15 cellular contexts compared by ENCODE assay signal in genomic region chr3:143078883-143079282, GRCh38. TPM values are rescaled to one million over a fixed set of nuclear protein-coding genes. Genes with fewer than 3 reads are reported as not detected.
A peak's percentile ranks its signal among the peaks of the same experiment; 100 is the strongest.
DNase-seq lines count a peak whose midpoint lies in the region; ATAC-seq, FAIRE-seq and TF ChIP-seq lines count a peak whose summit lies in the region.
"Had no signal": no experiment of that assay in that cellular context is flagged by ENCODE, and none has a peak within 500 bp of the region (broad histone marks: within the 10 kb centered on the region; RNA-seq: fewer than 3 reads in every experiment).

No MANE protein-coding gene starts in this region.

- no peaks in the 10 kb centered on the region for H3K79me2 ChIP-seq in K562 (ENCODE audit: control insufficient read depth, insufficient read depth, low read length)

- peaks cover 23 to 32% of the 10 kb centered on the region in 2 experiments; a peak in 4 of 5 replicates for H3K4me1 ChIP-seq in K562 (replicated peaks in 1 of 2; ENCODE audit: control insufficient read depth in 2 of 2, insufficient read depth in 2 of 2, low read length in 2 of 2)
- H3K4me1 ChIP-seq: BE2C had no signal

- FAIRE-seq in HTR-8/SVneo (lab: Jason Lieb, UNC), result no peak
- FAIRE-seq in K562 (lab: Jason Lieb, UNC), result no peak

- no peak overlapping the region for H3K9ac ChIP-seq in K562 (ENCODE audit: insufficient read depth in 1 of 2, low read depth in 2 of 2, low read length in 2 of 2)

- H3K9me3 ChIP-seq in K562 (replicated peaks; ENCODE audit: control insufficient read depth, insufficient read depth, low read depth, low read length), result no peaks in the 10 kb centered on the region
- H3K9me3 ChIP-seq: BE2C had no signal

- peaks cover 36% of the 10 kb centered on the region for H3K4me1 Mint-ChIP-seq in glutamatergic neuron (ENCODE audit: low read depth, unreplicated experiment)
- H3K4me1 Mint-ChIP-seq in activated CD8-positive, alpha-beta T cell treated with anti-CD3 and anti-CD28 coated beads for 36 hours (ENCODE audit: low read depth), result peaks cover 7% of the 10 kb centered on the region

- no peak overlapping the region for H3K27ac ChIP-seq in K562 (ENCODE audit: extremely low read depth, low read depth, low read length)

- H3K4me2 ChIP-seq in K562 (ENCODE audit: insufficient read depth, low read length), result no peak overlapping the region

- WGBS in K562 (ENCODE audit: insufficient coverage, low coverage, missing lambda C conversion rate), result 72% methylated on average over 4 of the region's 4 CpGs

- H3K27me3 ChIP-seq in K562 (ENCODE audit: control insufficient read depth in 2 of 2, insufficient read depth in 2 of 2, low read length in 2 of 2), result no peaks in the 10 kb centered on the region
- H3K27me3 ChIP-seq: BE2C had no signal

- H3K9me1 ChIP-seq in K562 (ENCODE audit: control insufficient read depth, insufficient read depth, low read length), result no peaks in the 10 kb centered on the region

- no TSS peak for BruUV-seq in K562 (replicated peaks; lab: Mats Ljungman, UMichigan)

- TF ChIP-seq POLR2A in K562 (conservative IDR thresholded peaks at IDR 0.05), result no peak

- TF ChIP-seq RAD21 in K562 (CRISPR knock-in tag; conservative IDR thresholded peaks at IDR 0.05 in 1 of 2, IDR thresholded peaks at IDR 0.05 in 1 of 2), result no peak

- H3K36me3 ChIP-seq in K562 (ENCODE audit: control insufficient read depth, insufficient read depth, low read length), result no peaks in the 10 kb centered on the region
- H3K36me3 ChIP-seq: BE2C had no signal

- TF ChIP-seq CTCF in K562 (IDR thresholded peaks at IDR 0.05 in 2 of 3, conservative IDR thresholded peaks at IDR 0.05 in 1 of 3; ENCODE audit: insufficient read depth in 2 of 3, low read depth in 1 of 3, low read length in 3 of 3) (no peak), glutamatergic neuron (IDR thresholded peaks at IDR 0.05; ENCODE audit: partially characterized antibody, unreplicated experiment) (no peak)
- no peak for TF ChIP-seq CTCF in activated CD8-positive, alpha-beta T cell treated with anti-CD3 and anti-CD28 coated beads for 36 hours (IDR thresholded peaks at IDR 0.05)

- H3K9me3 Mint-ChIP-seq in glutamatergic neuron (ENCODE audit: unreplicated experiment), result peaks cover 3% of the 10 kb centered on the region
- no peaks in the 10 kb centered on the region for H3K9me3 Mint-ChIP-seq in activated CD8-positive, alpha-beta T cell treated with anti-CD3 and anti-CD28 coated beads for 36 hours
- H3K9me3 Mint-ChIP-seq: activated CD4-positive, alpha-beta memory T cell treated with anti-CD3 and anti-CD28 coated beads, Interleukin-2, amount 10 ng/mL, durations not matched to agents 7 days and 5 days had no signal

- H3K4me3 ChIP-seq in K562, result no peak overlapping the region

- TF ChIP-seq EP300 in K562 (IDR thresholded peaks at IDR 0.05; ENCODE audit: low read length), result no peak

- no peak for ATAC-seq in K562
- ATAC-seq in GM18861 (IDR thresholded peaks at IDR 0.05; ENCODE audit: unreplicated experiment), result no peak
- no peak for ATAC-seq in activated CD8-positive, alpha-beta T cell treated with anti-CD3 and anti-CD28 coated beads for 36 hours
- ATAC-seq: left lobe of liver had no signal

- H3K36me3 Mint-ChIP-seq in glutamatergic neuron (ENCODE audit: unreplicated experiment), result no peaks in the 10 kb centered on the region
- H3K36me3 Mint-ChIP-seq in activated CD8-positive, alpha-beta T cell treated with anti-CD3 and anti-CD28 coated beads for 36 hours (ENCODE audit: low read depth), result no peaks in the 10 kb centered on the region

- intact Hi-C loops in K562 (cut with micrococcal nuclease), result no loop called here
- intact Hi-C loops in activated CD8-positive, alpha-beta T cell treated with anti-CD3 and anti-CD28 coated beads for 36 hours (cut with micrococcal nuclease), result no loop called here

- POLR2A ChIA-PET in K562 (lab: Yijun Ruan, JAX), result no interaction called here
- POLR2A ChIA-PET in activated CD8-positive, alpha-beta T cell treated with anti-CD3 and anti-CD28 coated beads for 36 hours (lab: Charles Lee), result no interaction called here

- H3K4me3 Mint-ChIP-seq in glutamatergic neuron (ENCODE audit: unreplicated experiment), result no peak overlapping the region
- no peak overlapping the region for H3K4me3 Mint-ChIP-seq in activated CD8-positive, alpha-beta T cell treated with anti-CD3 and anti-CD28 coated beads for 36 hours
- H3K4me3 Mint-ChIP-seq: activated CD4-positive, alpha-beta memory T cell treated with anti-CD3 and anti-CD28 coated beads, Interleukin-2, amount 10 ng/mL, durations not matched to agents 7 days and 5 days had no signal

- in situ Hi-C loops in K562 (cut with MboI), result no loop called here

- H4K20me1 ChIP-seq in K562 (replicated peaks; ENCODE audit: control insufficient read depth, insufficient read depth, low read length), result no peaks in the 10 kb centered on the region

- CTCF ChIA-PET in K562 (lab: Yijun Ruan, JAX; ENCODE audit: low intra/inter-chr PET ratio), result no interaction called here
- CTCF ChIA-PET in activated CD8-positive, alpha-beta T cell treated with anti-CD3 and anti-CD28 coated beads for 36 hours (lab: Charles Lee), result interaction anchor here (1.1 kb wide), 1 partner anchor 9 kb away, joined by 3 read pairs; no protein-coding TSS in a partner anchor

- peak overlapping the region; percentile 28; the same call in 1 of the 2 replicates for H2AFZ ChIP-seq in K562 (ENCODE audit: low read depth, low read length)

- DNase-seq in AG08395 (ENCODE audit: low spot score) (peak; percentile 78), HTR-8/SVneo (ENCODE audit: insufficient read length, low spot score) (peak; percentile 10), K562 (ENCODE audit: extremely low read depth in 1 of 4, low spot score in 3 of 4) (no peak), glutamatergic neuron (no peak), mucosa of gallbladder (ENCODE audit: low spot score) (no peak), AML-193 (lab: John Stamatoyannopoulos, UW) (no peak)
- DNase-seq in activated CD8-positive, alpha-beta T cell treated with anti-CD3 and anti-CD28 coated beads for 36 hours, result no peak
- DNase-seq: activated CD4-positive, alpha-beta memory T cell treated with anti-CD3 and anti-CD28 coated beads, Interleukin-2, amount 10 ng/mL, durations not matched to agents 7 days and 5 days; BE2C; DMS 273 treated with DMSO at 0.1 percent for 48 hours; effector memory CD4-positive, alpha-beta T cell; NCI-H82; SHP77 had no signal

- peak overlapping the region; percentile 50 for H3K27ac Mint-ChIP-seq in glutamatergic neuron (ENCODE audit: unreplicated experiment)
- no peak overlapping the region for H3K27ac Mint-ChIP-seq in activated CD8-positive, alpha-beta T cell treated with anti-CD3 and anti-CD28 coated beads for 36 hours
- H3K27ac Mint-ChIP-seq: activated CD4-positive, alpha-beta memory T cell treated with anti-CD3 and anti-CD28 coated beads, Interleukin-2, amount 10 ng/mL, durations not matched to agents 7 days and 5 days had no signal

- no peaks in the 10 kb centered on the region for H3K27me3 Mint-ChIP-seq in glutamatergic neuron (ENCODE audit: unreplicated experiment)
- no peaks in the 10 kb centered on the region for H3K27me3 Mint-ChIP-seq in activated CD8-positive, alpha-beta T cell treated with anti-CD3 and anti-CD28 coated beads for 36 hours

TF ChIP-seq in K562, 482 proteins besides CTCF, POLR2A, EP300 and RAD21 (continues in another document):
- TF ChIP-seq RFX7 (CRISPR knock-in tag; IDR thresholded peaks at IDR 0.05) (no peak), HDAC1 (IDR thresholded peaks at IDR 0.05) (peak in 1 of 2 experiments; percentile 34; a peak in 1 of 4 replicates), ZNF280B (CRISPR knock-in tag; IDR thresholded peaks at IDR 0.05) (no peak), ZNF124 (CRISPR knock-in tag; IDR thresholded peaks at IDR 0.05) (no peak)

RNA-seq across cellular contexts. Expression of gene CHST2, which starts 40.7 kb away (rescaled TPM):
- total RNA-seq in K562 (2011; cell fraction: chromatin; rRNA removed; ENCODE audit: low replicate concordance), result 15.4 and 34.1 TPM in 2 replicates
- 40.4 and 52.0 TPM in 2 replicates for total RNA-seq in K562 (2011; cell fraction: nucleolus; rRNA removed)
- 27.5 and 32.1 TPM in 2 replicates for total RNA-seq in K562 (2011; cell fraction: nucleoplasm; rRNA removed)
- 27.3 and 28.5 TPM in 2 replicates for total RNA-seq in K562 (2014; rRNA removed)
- total RNA-seq in K562 (2014; rRNA removed; fragmentation: Illumina TruSeq; extraction: Trizol), result 10.6 and 10.7 TPM in 2 replicates
- 13.9 and 14.7 TPM in 2 replicates for total RNA-seq in K562 (2015; rRNA removed; fragmentation: Illumina TruSeq; extraction: Trizol)
- 55.1 and 60.3 TPM in 2 replicates for total RNA-seq in K562 (2021)
- 8.0 and 13.7 TPM in 2 replicates for polyA plus RNA-seq in K562 (2011; rRNA removed)
- 10.9 and 33.4 TPM in 2 replicates for polyA plus RNA-seq in K562 (2011; cell fraction: cytosol; rRNA removed)
- 19.2 and 52.4 TPM in 2 replicates for polyA plus RNA-seq in K562 (2011; cell fraction: nucleus; rRNA removed)
- polyA plus RNA-seq in K562 (2012), result 25.3 and 34.2 TPM in 2 replicates
- 16.5 and 19.2 TPM in 2 replicates for polyA plus RNA-seq in K562 (2014; fragmentation: Illumina TruSeq; extraction: Trizol)
- 1 to 10 TPM; 3.4 to 3.7 TPM for polyA plus RNA-seq in K562 (2014; fragmentation: Nextera tagmentation; extraction: Ambion mirVana)
- 32.6 and 36.4 TPM in 2 replicates for polyA plus RNA-seq in K562 (2014; rRNA removed)
- 4.3 and 8.8 TPM in 2 replicates for polyA minus RNA-seq in K562 (2011; rRNA and poly(A)+ RNA removed)
- polyA minus RNA-seq in K562 (2011; cell fraction: cytosol; rRNA and poly(A)+ RNA removed), result 17.7 and 18.6 TPM in 2 replicates
- polyA minus RNA-seq in K562 (2011; cell fraction: nucleus; rRNA and poly(A)+ RNA removed), result 21.2 and 23.4 TPM in 2 replicates
- 51.7 TPM for total RNA-seq in glutamatergic neuron (ENCODE audit: unreplicated experiment)
- 5.8 TPM for total RNA-seq in mucosa of gallbladder
- total RNA-seq in activated CD8-positive, alpha-beta T cell treated with anti-CD3 and anti-CD28 coated beads for 36 hours, result 1 to 10 TPM; 6.0 to 6.9 TPM

Comparison
In these comparisons a context has a peak if more than half of its experiments do, and no peak if none do; other contexts are left out.
1. DNase-seq: peak in AG08395 (single experiment) and HTR-8/SVneo (single experiment); none in K562 (0 of 4), glutamatergic neuron (single experiment), mucosa of gallbladder (single experiment), activated CD8-positive, alpha-beta T cell treated with anti-CD3 and anti-CD28 coated beads for 36 hours (single experiment) and AML-193 (0 of 2).